17 cellular contexts compared by ENCODE assay signal in genomic region chr9:89219637-89220036, GRCh38. TPM values are rescaled to one million over a fixed set of nuclear protein-coding genes. Genes with fewer than 3 reads are reported as not detected.
"Had no signal": no experiment of that assay in that cellular context is flagged by ENCODE, and none has a peak within 500 bp of the region (broad histone marks: within the 10 kb centered on the region; RNA-seq: fewer than 3 reads in every experiment).

No MANE protein-coding gene starts in this region.

- H3K27me3 ChIP-seq: esophagus squamous epithelium, gastroesophageal sphincter, ovary, stomach had no signal

- H3K4me3 ChIP-seq: esophagus squamous epithelium, gastroesophageal sphincter, ovary, stomach had no signal

- H3K36me3 ChIP-seq: esophagus squamous epithelium, gastroesophageal sphincter, ovary, stomach had no signal

- H3K27ac ChIP-seq: gastroesophageal sphincter, ovary had no signal

- DNase-seq: effector memory CD8-positive, alpha-beta T cell; esophagus squamous epithelium; foreskin fibroblast; glutamatergic neuron; islet precursor cell; mammary epithelial cell; naive thymus-derived CD4-positive, alpha-beta T cell; nephron progenitor cell; nucleus accumbens; ovary; right cardiac atrium; small intestine; stimulated activated CD4-positive, alpha-beta T cell treated with anti-CD3 and anti-CD28 coated beads, Interleukin-12 subunit alpha, Interleukin-12 subunit beta, amount 100 ng/mL, for 4 hours; stimulated activated naive CD4-positive, alpha-beta T cell; stomach had no signal

- H3K9me3 ChIP-seq: esophagus squamous epithelium, gastroesophageal sphincter, ovary, stomach had no signal

- ATAC-seq: effector memory CD8-positive, alpha-beta T cell; gastroesophageal sphincter; left lobe of liver; naive thymus-derived CD4-positive, alpha-beta T cell; right cardiac atrium had no signal

RNA-seq across cellular contexts. Expression of gene SHC3, which starts 41.0 kb away (rescaled TPM):
- polyA plus RNA-seq: mammary epithelial cell; naive thymus-derived CD4-positive, alpha-beta T cell had no signal
